ENCODE assay signal across 8 cellular contexts in the genomic region with DNA sequence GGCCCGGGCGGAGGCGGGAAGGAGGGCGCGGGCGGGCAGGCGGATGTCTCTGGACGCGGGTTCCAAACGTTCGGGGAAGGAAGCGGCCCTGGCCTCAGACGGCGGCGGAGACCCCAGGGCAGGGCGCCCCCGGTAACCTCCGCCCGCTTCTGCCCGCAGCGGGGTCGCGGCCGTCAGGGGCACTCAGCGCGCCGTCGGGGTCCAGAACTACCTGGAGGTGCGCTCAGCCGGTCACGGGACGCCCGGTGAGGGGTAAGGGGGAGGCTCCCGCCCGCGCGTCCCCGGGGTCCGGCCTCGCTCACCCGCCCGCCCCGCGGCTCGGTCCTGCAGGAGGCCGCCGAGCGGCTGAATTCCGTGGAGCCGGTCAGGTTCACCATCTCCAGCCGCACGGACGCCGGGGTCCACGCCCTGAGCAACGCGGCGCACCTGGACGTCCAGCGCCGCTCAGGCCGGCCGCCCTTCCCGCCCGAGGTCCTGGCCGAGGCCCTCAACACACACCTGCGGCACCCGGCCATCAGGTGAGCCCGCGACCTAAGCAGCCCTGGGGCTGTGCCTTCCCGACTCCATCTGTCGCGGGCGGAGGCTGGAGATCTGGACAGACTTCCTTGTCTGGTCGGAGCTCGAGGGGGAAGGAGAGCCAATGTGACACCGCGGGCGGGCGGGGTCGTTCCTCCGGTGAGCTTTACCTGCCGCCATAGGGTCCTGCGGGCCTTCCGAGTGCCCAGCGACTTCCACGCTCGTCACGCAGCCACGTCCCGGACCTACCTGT.
A peak's percentile ranks its signal among the peaks of the same experiment; 100 is the strongest.
DNase-seq lines count a peak whose midpoint lies in the region; ATAC-seq and TF ChIP-seq lines count a peak whose summit lies in the region.

No MANE protein-coding gene starts in this region.

- peaks cover 35% of the 10 kb centered on the region for H3K4me1 ChIP-seq in effector memory CD4-positive, alpha-beta T cell (ENCODE audit: control insufficient read depth, insufficient read depth, low read length, poor library complexity, severe bottlenecking)
- peaks cover 16 to 43% of the 10 kb centered on the region in 2 donors for H3K4me1 ChIP-seq in muscle layer of duodenum (ENCODE audit: control insufficient read depth in 1 of 2, insufficient read depth in 2 of 2, low read length in 2 of 2)

- no peak for TF ChIP-seq CTCF in RWPE1 (conservative IDR thresholded peaks at IDR 0.05; ENCODE audit: low read depth)

- H3K27ac ChIP-seq in RWPE1, result peak overlapping the region; percentile 100
- H3K27ac ChIP-seq in effector memory CD4-positive, alpha-beta T cell (ENCODE audit: insufficient read depth, low read length, poor library complexity, severe bottlenecking), result peak overlapping the region; percentile 75
- H3K27ac ChIP-seq in muscle layer of duodenum (ENCODE audit: low read length), result no peak overlapping the region

- CTCF ChIA-PET in RWPE1 (lab: Yijun Ruan, JAX), result interaction anchor here (0.7 kb wide), 1 partner anchor 39 kb away, joined by 3 read pairs; no protein-coding TSS in a partner anchor

- peak overlapping the region; percentile 84 for H3K4me3 ChIP-seq in effector memory CD4-positive, alpha-beta T cell (ENCODE audit: insufficient read depth, low read depth, low read length, poor library complexity, severe bottlenecking)
- H3K4me3 ChIP-seq in muscle layer of duodenum (ENCODE audit: low read depth in 1 of 2, low read length in 2 of 2), result peak overlapping the region; percentile 46 to 83

- peaks cover 35% of the 10 kb centered on the region for H3K36me3 ChIP-seq in effector memory CD4-positive, alpha-beta T cell (ENCODE audit: control insufficient read depth, insufficient read depth, low read length)
- peaks cover 10 to 29% of the 10 kb centered on the region in 2 donors for H3K36me3 ChIP-seq in muscle layer of duodenum (ENCODE audit: control insufficient read depth in 1 of 2, insufficient read depth in 2 of 2, low read length in 2 of 2)

- H3K27me3 ChIP-seq in effector memory CD4-positive, alpha-beta T cell (replicated peaks; ENCODE audit: control insufficient read depth, insufficient read depth, low read length, poor library complexity, severe bottlenecking), result no peaks in the 10 kb centered on the region
- H3K27me3 ChIP-seq in muscle layer of duodenum (ENCODE audit: low read depth, low read length), result no peaks in the 10 kb centered on the region

- ATAC-seq in GM21717 (IDR thresholded peaks at IDR 0.05; ENCODE audit: unreplicated experiment), result peak; percentile 4

- peak; percentile 82 for DNase-seq in COLO668 (lab: John Stamatoyannopoulos, UW; ENCODE audit: unreplicated experiment)
- DNase-seq in RWPE1 (ENCODE audit: low spot score), result no peak
- DNase-seq in effector memory CD4-positive, alpha-beta T cell, result no peak
- DNase-seq in kidney glomerular epithelial cell (lab: John Stamatoyannopoulos, UW), result no peak
- no peak for DNase-seq in putamen (ENCODE audit: low spot score)
- DNase-seq in NCI-H446 (lab: John Stamatoyannopoulos, UW), result no peak

- POLR2A ChIA-PET in RWPE1 (lab: Yijun Ruan, JAX; ENCODE audit: low non-redundant PET), result interaction anchor here (0.8 kb wide), 1 partner anchor 39 kb away, joined by 3 read pairs; no protein-coding TSS in a partner anchor

- no peaks in the 10 kb centered on the region for H3K9me3 ChIP-seq in effector memory CD4-positive, alpha-beta T cell (ENCODE audit: control insufficient read depth, low read length)
- H3K9me3 ChIP-seq in muscle layer of duodenum (ENCODE audit: control insufficient read depth in 1 of 2, low read length in 2 of 2), result no peaks in the 10 kb centered on the region
